ENCODE assay signal across 9 cellular contexts in the genomic region with DNA sequence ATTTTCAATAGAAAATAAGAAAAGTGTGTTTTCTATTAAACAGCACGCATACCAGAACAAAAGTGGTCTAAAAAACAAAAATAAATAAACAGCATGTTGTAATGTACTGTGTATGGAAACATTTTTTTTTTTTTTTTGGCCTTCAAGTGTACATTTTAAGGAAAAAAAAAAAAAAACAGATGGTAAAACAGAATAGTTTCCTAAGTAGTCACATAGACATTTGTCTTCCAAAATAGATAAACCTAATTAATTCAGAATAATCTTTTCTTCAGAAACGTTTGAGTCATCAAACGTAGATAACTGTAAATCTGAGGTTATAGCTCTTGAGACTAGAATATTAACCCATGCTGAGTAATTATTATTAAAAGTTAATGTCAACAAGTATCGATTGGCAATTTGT. TPM values are rescaled to one million over a fixed set of nuclear protein-coding genes. Genes with fewer than 3 reads are reported as not detected.
DNase-seq lines count a peak whose midpoint lies in the region; ATAC-seq and TF ChIP-seq lines count a peak whose summit lies in the region.
"Had no signal": no experiment of that assay in that cellular context is flagged by ENCODE, and none has a peak within 500 bp of the region (broad histone marks: within the 10 kb centered on the region; RNA-seq: fewer than 3 reads in every experiment).

No MANE protein-coding gene starts in this region.

- H3K4me3 Mint-ChIP-seq in stimulated activated memory B cell treated with anti-CD40 and anti-IgM and Interleukin-4, amounts not matched to agents 10 μg/mL and 1 μg/mL and 100 μg/mL, for 72 hours, result peak overlapping the region; percentile 71

- peak overlapping the region in 3 of 5 donors; percentile 41 to 77 (median 53) for H3K27ac ChIP-seq in adrenal gland

- H3K4me1 ChIP-seq in HAP-1 (no peaks in the 10 kb centered on the region), adrenal gland (replicated peaks in 1 of 2) (peaks cover 0 to 9% of the 10 kb centered on the region in 2 donors)

- H3K36me3 Mint-ChIP-seq in stimulated activated memory B cell treated with anti-CD40 and anti-IgM and Interleukin-4, amounts not matched to agents 10 μg/mL and 1 μg/mL and 100 μg/mL, for 72 hours, result no peaks in the 10 kb centered on the region
- H3K36me3 Mint-ChIP-seq: IgD-negative memory B cell had no signal

- ATAC-seq in stimulated activated memory B cell treated with anti-CD40 and anti-IgM and Interleukin-4, amounts not matched to agents 10 μg/mL and 1 μg/mL and 100 μg/mL, for 72 hours, result no peak
- no peak for ATAC-seq in GM19395 (IDR thresholded peaks at IDR 0.05; ENCODE audit: unreplicated experiment)
- no peak for ATAC-seq in GM19035 (IDR thresholded peaks at IDR 0.05; ENCODE audit: unreplicated experiment)

- TF ChIP-seq CTCF in adrenal gland (IDR thresholded peaks at IDR 0.05), result no peak

- WGBS in adrenal gland, 4 donors, result 19 to 23% (median 21%) methylated on average over 4 of the region's 4 CpGs

- H3K36me3 ChIP-seq in HAP-1 (replicated peaks), result no peaks in the 10 kb centered on the region
- no peaks in the 10 kb centered on the region for H3K36me3 ChIP-seq in adrenal gland (replicated peaks in 1 of 2)

- H3K9me3 ChIP-seq in HAP-1 (no peaks in the 10 kb centered on the region), adrenal gland (replicated peaks in 1 of 3) (no peaks in the 10 kb centered on the region), iPS-18c (ENCODE audit: control insufficient read depth, insufficient read depth, low read length) (no peaks in the 10 kb centered on the region)

- DNase-seq in HAP-1 (ENCODE audit: low spot score in 2 of 2) (no peak), adrenal gland (no peak), NCI-H2171 (lab: John Stamatoyannopoulos, UW) (no peak)

- in situ Hi-C loops in HAP-1 (cut with MboI; ENCODE audit: low sequenced_read_pairs), result no loop called here

- peaks cover 5% of the 10 kb centered on the region for H3K9me3 Mint-ChIP-seq in stimulated activated memory B cell treated with anti-CD40 and anti-IgM and Interleukin-4, amounts not matched to agents 10 μg/mL and 1 μg/mL and 100 μg/mL, for 72 hours

- H3K27me3 ChIP-seq in HAP-1 (ENCODE audit: low read depth) (no peaks in the 10 kb centered on the region), adrenal gland (no peaks in the 10 kb centered on the region)

- no peak for TF ChIP-seq POLR2A in adrenal gland (IDR thresholded peaks at IDR 0.05)

- intact Hi-C loops in adrenal gland (cut with DNase I), result no loop called here

- H3K27me3 Mint-ChIP-seq in stimulated activated memory B cell treated with anti-CD40 and anti-IgM and Interleukin-4, amounts not matched to agents 10 μg/mL and 1 μg/mL and 100 μg/mL, for 72 hours, result peaks cover 44% of the 10 kb centered on the region

- H3K4me1 Mint-ChIP-seq in stimulated activated memory B cell treated with anti-CD40 and anti-IgM and Interleukin-4, amounts not matched to agents 10 μg/mL and 1 μg/mL and 100 μg/mL, for 72 hours, result peaks cover 11% of the 10 kb centered on the region

- peak overlapping the region; percentile 14 for H3K4me3 ChIP-seq in HAP-1
- H3K4me3 ChIP-seq in adrenal gland, result peak overlapping the region in 3 of 4 donors; percentile 51 to 70 (median 69)
- H3K4me3 ChIP-seq in iPS-18c (ENCODE audit: insufficient read depth, low read depth, low read length), result peak overlapping the region; percentile 54; the same call in 1 of the 2 replicates

- H3K27ac Mint-ChIP-seq in stimulated activated memory B cell treated with anti-CD40 and anti-IgM and Interleukin-4, amounts not matched to agents 10 μg/mL and 1 μg/mL and 100 μg/mL, for 72 hours, result no peak overlapping the region
- H3K27ac Mint-ChIP-seq: IgD-negative memory B cell had no signal

RNA-seq across cellular contexts. Expression of gene CFAP300, which starts 0.4 kb away (rescaled TPM):
- 1 to 10 TPM; 2.7 to 9.5 (median 3.1) TPM for total RNA-seq in adrenal gland
- polyA plus RNA-seq in adrenal gland, result 1 to 10 TPM; 4.3 to 5.2 (median 4.6) TPM
- total RNA-seq: mononuclear cell had no signal
- polyA plus RNA-seq: IgD-negative memory B cell had no signal

Comparison
In these comparisons a context has a peak if more than half of its experiments do, and no peak if none do; other contexts are left out.
1. H3K4me3 ChIP-seq: peak in every context shown above with its lines; median percentile 69 in adrenal gland; 54 in iPS-18c; 14 in HAP-1.